20 cellular contexts compared by ENCODE assay signal in the genomic region with DNA sequence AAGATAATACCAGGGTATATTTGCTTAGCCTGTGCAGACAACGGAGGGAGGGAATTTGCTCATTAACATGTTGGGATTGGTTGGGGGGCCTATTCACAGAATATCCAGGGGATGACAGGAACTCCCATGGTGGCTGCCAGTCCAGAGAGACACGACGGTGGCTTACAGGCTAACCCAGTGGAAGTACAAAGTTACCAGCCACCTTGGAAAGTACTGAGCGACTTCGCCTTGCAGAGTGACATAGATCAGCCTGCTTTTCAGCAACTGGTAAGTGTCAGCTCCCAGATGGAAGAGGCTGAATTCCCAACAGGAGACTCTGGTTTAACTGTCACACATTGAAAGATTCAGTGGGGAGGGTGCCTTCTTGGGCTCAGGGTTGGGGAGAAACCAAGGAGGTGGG. TPM values are rescaled to one million over a fixed set of nuclear protein-coding genes. Genes with fewer than 3 reads are reported as not detected.
"Had no signal": no experiment of that assay in that cellular context is flagged by ENCODE, and none has a peak within 500 bp of the region (broad histone marks: within the 10 kb centered on the region; RNA-seq: fewer than 3 reads in every experiment).

No MANE protein-coding gene starts in this region.

- H3K9me3 Mint-ChIP-seq: stimulated activated naive B cell treated with anti-CD40 and anti-IgM and Interleukin-4, amounts not matched to agents 10 μg/mL and 1 μg/mL and 100 μg/mL, for 72 hours had no signal

- H3K36me3 Mint-ChIP-seq: activated naive CD8-positive, alpha-beta T cell; stimulated activated naive B cell treated with anti-CD40 and anti-IgM and Interleukin-4, amounts not matched to agents 10 μg/mL and 1 μg/mL and 100 μg/mL, for 72 hours had no signal

- H3K4me1 Mint-ChIP-seq: activated CD4-positive, alpha-beta T cell treated with anti-CD3 and anti-CD28 coated beads, Interleukin-2, amount 10 ng/mL, durations not matched to agents 24 days and 14 days had no signal

- H3K4me3 Mint-ChIP-seq: activated CD4-positive, alpha-beta T cell treated with anti-CD3 and anti-CD28 coated beads, Interleukin-2, amount 10 ng/mL, durations not matched to agents 24 days and 14 days; activated CD8-positive, alpha-beta T cell treated with anti-CD3 and anti-CD28 coated beads, Interleukin-2, amount 10 ng/mL, durations not matched to agents 7 days and 5 days; activated naive CD8-positive, alpha-beta T cell; naive thymus-derived CD8-positive, alpha-beta T cell; stimulated activated naive B cell treated with anti-CD40 and anti-IgM and Interleukin-4, amounts not matched to agents 10 μg/mL and 1 μg/mL and 100 μg/mL, for 72 hours had no signal

- H3K27ac Mint-ChIP-seq: activated CD4-positive, alpha-beta T cell treated with anti-CD3 and anti-CD28 coated beads, Interleukin-2, amount 10 ng/mL, durations not matched to agents 24 days and 14 days; activated CD8-positive, alpha-beta T cell treated with anti-CD3 and anti-CD28 coated beads, Interleukin-2, amount 10 ng/mL, durations not matched to agents 7 days and 5 days; activated naive CD8-positive, alpha-beta T cell; stimulated activated naive B cell treated with anti-CD40 and anti-IgM and Interleukin-4, amounts not matched to agents 10 μg/mL and 1 μg/mL and 100 μg/mL, for 72 hours had no signal

- ATAC-seq: activated CD8-positive, alpha-beta T cell treated with anti-CD3 and anti-CD28 coated beads, Interleukin-2, amount 10 ng/mL, durations not matched to agents 7 days and 5 days; body of pancreas; naive thymus-derived CD8-positive, alpha-beta T cell; stimulated activated naive B cell treated with anti-CD40 and anti-IgM and Interleukin-4, amounts not matched to agents 10 μg/mL and 1 μg/mL and 100 μg/mL, for 72 hours had no signal

- DNase-seq: activated CD4-positive, alpha-beta T cell treated with anti-CD3 and anti-CD28 coated beads, Interleukin-2, amount 10 ng/mL, durations not matched to agents 24 days and 14 days; activated CD4-positive, CD25-positive, alpha-beta regulatory T cell; activated CD8-positive, alpha-beta memory T cell treated with anti-CD3 and anti-CD28 coated beads, Interleukin-2, amount 50 U/mL, for 4 hours; activated CD8-positive, alpha-beta T cell treated with anti-CD3 and anti-CD28 coated beads, Interleukin-2, amount 10 ng/mL, durations not matched to agents 7 days and 5 days; activated gamma-delta T cell; activated T-cell treated with anti-CD3 and anti-CD28 coated beads, Interleukin-2, amount 50 U/mL, for 48 hours; amniotic stem cell; body of pancreas; caudate nucleus; hypothalamus; left ventricle myocardium inferior; naive thymus-derived CD8-positive, alpha-beta T cell; stimulated activated CD4-positive, alpha-beta T cell treated with anti-CD3 and anti-CD28 coated beads, Interleukin-15, amount 100 ng/mL, for 24 hours; stimulated activated CD4-positive, alpha-beta T cell treated with anti-CD3 and anti-CD28 coated beads, Interleukin-4, amount 100 ng/mL, for 1 hour; stimulated activated naive B cell treated with anti-CD40 and anti-IgM and Interleukin-4, amounts not matched to agents 10 μg/mL and 1 μg/mL and 100 μg/mL, for 72 hours; transverse colon had no signal

RNA-seq across cellular contexts. Expression of gene ISL1, which starts 7.9 kb away (rescaled TPM):
- total RNA-seq: activated CD4-positive, alpha-beta T cell treated with anti-CD3 and anti-CD28 coated beads, Interleukin-2, amount 10 ng/mL, durations not matched to agents 24 days and 14 days; activated CD8-positive, alpha-beta T cell treated with anti-CD3 and anti-CD28 coated beads, Interleukin-2, amount 10 ng/mL, durations not matched to agents 7 days and 5 days; esophagus muscularis mucosa; glomerular endothelial cell; left ventricle myocardium inferior; mucosa of gallbladder; naive thymus-derived CD8-positive, alpha-beta T cell had no signal
